Comparison of ENCODE assay signal across 15 cellular contexts in genomic region chr9:11933926-11934325, GRCh38.
DNase-seq lines count a peak whose midpoint lies in the region; ATAC-seq and TF ChIP-seq lines count a peak whose summit lies in the region.
"Had no signal": no experiment of that assay in that cellular context is flagged by ENCODE, and none has a peak within 500 bp of the region (broad histone marks: within the 10 kb centered on the region; RNA-seq: fewer than 3 reads in every experiment).

No MANE protein-coding gene starts in this region.

- DNase-seq in NCI-H1694 treated with DMSO at 0.1 percent for 48 hours (lab: John Stamatoyannopoulos, UW): peak; percentile 7
- DNase-seq in NCI-H1694 (lab: John Stamatoyannopoulos, UW): no peak
- DNase-seq in NCI-H748 (lab: John Stamatoyannopoulos, UW; ENCODE audit: unreplicated experiment): peak; percentile 58
- DNase-seq in epithelial cell of proximal tubule (ENCODE audit: low read depth): peak; percentile 18
- peak; percentile 47 for DNase-seq in retinal pigment epithelial cell (ENCODE audit: low read depth)
- DNase-seq: foreskin melanocyte, kidney, MM.1S, naive B cell, trophoblast cell had no signal

- no peak overlapping the region for H3K4me3 ChIP-seq in epithelial cell of proximal tubule (ENCODE audit: low read depth, low read length)
- H3K4me3 ChIP-seq in retinal pigment epithelial cell (ENCODE audit: low read length): no peak overlapping the region
- H3K4me3 ChIP-seq: A549 had no signal

- ATAC-seq in GM18502 (IDR thresholded peaks at IDR 0.05; ENCODE audit: poor library complexity, unreplicated experiment) (no peak), HG03439 (IDR thresholded peaks at IDR 0.05; ENCODE audit: unreplicated experiment) (no peak), HG03045 (IDR thresholded peaks at IDR 0.05; ENCODE audit: unreplicated experiment) (no peak)
- ATAC-seq: A549; activated T-helper 17 cell treated with anti-CD3 and anti-CD28 coated beads, Interleukin-2, amount 50 U/mL, for 72 hours had no signal

- TF ChIP-seq CTCF in epithelial cell of proximal tubule (conservative IDR thresholded peaks at IDR 0.05; ENCODE audit: low read depth, low read length): no peak
- no peak for TF ChIP-seq CTCF in retinal pigment epithelial cell (conservative IDR thresholded peaks at IDR 0.05; ENCODE audit: low read depth, low read length)
